In genomic region chr2:179860255-179861026, GRCh38 we compare ENCODE assay signal across 8 cellular contexts. TPM values are rescaled to one million over a fixed set of nuclear protein-coding genes. Genes with fewer than 3 reads are reported as not detected.
A peak's percentile ranks its signal among the peaks of the same experiment; 100 is the strongest.
DNase-seq lines count a peak whose midpoint lies in the region; ATAC-seq and TF ChIP-seq lines count a peak whose summit lies in the region.

No MANE protein-coding gene starts in this region.

- H3K27ac ChIP-seq in dorsolateral prefrontal cortex, result peak overlapping the region in 55 of 59 donors; percentile 9 to 96 (median 80)
- H3K27ac ChIP-seq in CD8-positive, alpha-beta T cell (ENCODE audit: low read depth, low read length), result no peak overlapping the region

- H3K27me3 ChIP-seq in Caco-2 (replicated peaks; ENCODE audit: control insufficient read depth, insufficient read depth, low read length) (peaks cover 5% of the 10 kb centered on the region; the same call in 1 of the 2 replicates), dorsolateral prefrontal cortex (peaks cover 0 to 44% (median 0%) of the 10 kb centered on the region in 45 donors), neuron (ENCODE audit: insufficient read depth, low read length) (peaks cover 77% of the 10 kb centered on the region)
- no peaks in the 10 kb centered on the region for H3K27me3 ChIP-seq in CD8-positive, alpha-beta T cell (ENCODE audit: insufficient read depth, low read length)

- intact Hi-C loops in Caco-2 (cut with micrococcal nuclease; ENCODE audit: unreplicated experiment), result loop anchor here (5.0 kb wide), 1 partner anchor 77 kb away; no protein-coding TSS in a partner anchor
- intact Hi-C loops in dorsolateral prefrontal cortex (cut with DNase I), result no loop called here
- intact Hi-C loops in CD8-positive, alpha-beta T cell (cut with DNase I, micrococcal nuclease), result no loop called here

- peaks cover 5% of the 10 kb centered on the region for H3K4me1 Mint-ChIP-seq in Caco-2 (ENCODE audit: low read depth, unreplicated experiment)
- peaks cover 13% of the 10 kb centered on the region for H3K4me1 Mint-ChIP-seq in CD8-positive, alpha-beta T cell (ENCODE audit: low read depth)

- no peak overlapping the region for H3K27ac Mint-ChIP-seq in Caco-2 (ENCODE audit: unreplicated experiment)
- H3K27ac Mint-ChIP-seq in CD8-positive, alpha-beta T cell, result no peak overlapping the region

- no peaks in the 10 kb centered on the region for H3K9me3 ChIP-seq in Caco-2
- H3K9me3 ChIP-seq in neuron (ENCODE audit: low read length), result no peaks in the 10 kb centered on the region
- H3K9me3 ChIP-seq in CD8-positive, alpha-beta T cell (ENCODE audit: low read length), result no peaks in the 10 kb centered on the region

- peak overlapping the region; percentile 45 for H3K4me3 Mint-ChIP-seq in Caco-2 (ENCODE audit: unreplicated experiment)
- H3K4me3 Mint-ChIP-seq in CD8-positive, alpha-beta T cell, result no peak overlapping the region

- BruUV-seq in Caco-2 (replicated peaks; lab: Mats Ljungman, UMichigan), result no TSS peak

- H3K27me3 Mint-ChIP-seq in Caco-2 (ENCODE audit: insufficient read depth, unreplicated experiment), result peaks cover 46% of the 10 kb centered on the region
- H3K27me3 Mint-ChIP-seq in CD8-positive, alpha-beta T cell (ENCODE audit: low read depth), result peaks cover 51% of the 10 kb centered on the region

- H3K36me3 Mint-ChIP-seq in Caco-2 (ENCODE audit: insufficient read depth, unreplicated experiment), result peaks cover 4% of the 10 kb centered on the region
- no peaks in the 10 kb centered on the region for H3K36me3 Mint-ChIP-seq in CD8-positive, alpha-beta T cell

- no peak for DNase-seq in Caco-2
- DNase-seq in dorsolateral prefrontal cortex, result peak in 7 of 10 donors; percentile 17 to 76 (median 40)
- no peak for DNase-seq in CD8-positive, alpha-beta T cell
- no peak for DNase-seq in NCI-H1436 treated with DMSO at 0.1 percent for 48 hours (lab: John Stamatoyannopoulos, UW)
- no peak for DNase-seq in AG08395 (ENCODE audit: low spot score)

- TF ChIP-seq CTCF in Caco-2 (IDR thresholded peaks at IDR 0.05; ENCODE audit: insufficient read depth in 1 of 2, low read depth in 1 of 2, low read length in 1 of 2, severe bottlenecking in 1 of 2, unreplicated experiment in 1 of 2) (no peak), dorsolateral prefrontal cortex (IDR thresholded peaks at IDR 0.05 in 54 of 56, conservative IDR thresholded peaks at IDR 0.05 in 2 of 56; ENCODE audit: low read depth in 1 of 56, partially characterized antibody in 56 of 56) (no peak)
- TF ChIP-seq CTCF in CD8-positive, alpha-beta T cell (IDR thresholded peaks at IDR 0.05), result no peak

- CTCF ChIA-PET in Caco-2 (lab: Charles Lee), result no interaction called here
- CTCF ChIA-PET in CD8-positive, alpha-beta T cell (lab: Charles Lee), result no interaction called here

- H3K4me3 ChIP-seq in Caco-2 (ENCODE audit: low read depth, low read length) (peak overlapping the region; percentile 38), dorsolateral prefrontal cortex (peak overlapping the region; percentile 37 to 82 (median 62)), neuron (ENCODE audit: low read length) (peak overlapping the region; percentile 40)
- no peak overlapping the region for H3K4me3 ChIP-seq in CD8-positive, alpha-beta T cell (ENCODE audit: low read depth, low read length)

- no peaks in the 10 kb centered on the region for H3K4me1 ChIP-seq in Caco-2
- peaks cover 3% of the 10 kb centered on the region for H3K4me1 ChIP-seq in neuron (ENCODE audit: insufficient read depth, low read length)
- H3K4me1 ChIP-seq in CD8-positive, alpha-beta T cell (ENCODE audit: insufficient read depth, low read length), result no peaks in the 10 kb centered on the region

- H3K9me3 Mint-ChIP-seq in Caco-2 (ENCODE audit: unreplicated experiment), result no peaks in the 10 kb centered on the region
- H3K9me3 Mint-ChIP-seq in CD8-positive, alpha-beta T cell, result no peaks in the 10 kb centered on the region

- H3K36me3 ChIP-seq in Caco-2 (ENCODE audit: control insufficient read depth, insufficient read depth, low read length) (no peaks in the 10 kb centered on the region), neuron (ENCODE audit: insufficient read depth, low read length) (no peaks in the 10 kb centered on the region)
- no peaks in the 10 kb centered on the region for H3K36me3 ChIP-seq in CD8-positive, alpha-beta T cell (ENCODE audit: insufficient read depth, low read length)

- ATAC-seq in HG03521 (IDR thresholded peaks at IDR 0.05; ENCODE audit: unreplicated experiment), result peak; percentile 9
- ATAC-seq in CD8-positive, alpha-beta T cell, result no peak
- ATAC-seq in GM21576 (IDR thresholded peaks at IDR 0.05; ENCODE audit: unreplicated experiment), result no peak

- POLR2A ChIA-PET in Caco-2 (lab: Charles Lee), result no interaction called here
- POLR2A ChIA-PET in CD8-positive, alpha-beta T cell (lab: Charles Lee), result no interaction called here

- H2AFZ ChIP-seq in neuron (ENCODE audit: low read depth, low read length), result peak overlapping the region; percentile 82

RNA-seq across cellular contexts. Expression of gene ZNF385B, which starts 1.0 kb away (rescaled TPM):
- total RNA-seq in Caco-2 (2022) (0.77 and 0.95 TPM in 2 replicates), dorsolateral prefrontal cortex (10 to 100 TPM; 17.0 to 75.5 (median 41.0) TPM)
- not detected for total RNA-seq in CD8-positive, alpha-beta T cell

Comparison
In these comparisons a context has a peak if more than half of its experiments do, and no peak if none do; other contexts are left out.
1. DNase-seq: peak in dorsolateral prefrontal cortex (7 of 10); none in Caco-2 (0 of 2), CD8-positive, alpha-beta T cell (0 of 7), NCI-H1436 treated with DMSO at 0.1 percent for 48 hours (single experiment) and AG08395 (single experiment).